In genomic region chr3:99641480-99641879, GRCh38 we compare ENCODE assay signal across 26 cellular contexts. TPM values are rescaled to one million over a fixed set of nuclear protein-coding genes. Genes with fewer than 3 reads are reported as not detected.
A peak's percentile ranks its signal among the peaks of the same experiment; 100 is the strongest.
DNase-seq lines count a peak whose midpoint lies in the region; ATAC-seq and TF ChIP-seq lines count a peak whose summit lies in the region.
"Had no signal": no experiment of that assay in that cellular context is flagged by ENCODE, and none has a peak within 500 bp of the region (broad histone marks: within the 10 kb centered on the region; RNA-seq: fewer than 3 reads in every experiment).

No MANE protein-coding gene starts in this region.

- no peak for ATAC-seq in left ventricle myocardium superior
- ATAC-seq in GM18505 (IDR thresholded peaks at IDR 0.05; ENCODE audit: unreplicated experiment) = no peak

- H3K36me3 Mint-ChIP-seq in endodermal cell (ENCODE audit: low read depth) = no peaks in the 10 kb centered on the region
- peaks cover 79% of the 10 kb centered on the region for H3K36me3 Mint-ChIP-seq in osteocyte (ENCODE audit: unreplicated experiment)
- H3K36me3 Mint-ChIP-seq: memory B cell had no signal

- H3K27me3 Mint-ChIP-seq in endodermal cell (ENCODE audit: insufficient read depth) (peaks cover 45% of the 10 kb centered on the region), osteocyte (ENCODE audit: unreplicated experiment) (no peaks in the 10 kb centered on the region)

- H3K9me3 ChIP-seq in left ventricle myocardium inferior (replicated peaks) (no peaks in the 10 kb centered on the region), endodermal cell (ENCODE audit: control insufficient read depth, low read length) (no peaks in the 10 kb centered on the region)
- H3K9me3 ChIP-seq: BLaER1 treated with 17β-estradiol and CSF1 and Interleukin-3, amounts not matched to agents 10 nM and 100 nM; Caco-2; tibial nerve had no signal

- H3K9me3 Mint-ChIP-seq in endodermal cell (no peaks in the 10 kb centered on the region), osteocyte (ENCODE audit: unreplicated experiment) (no peaks in the 10 kb centered on the region)
- H3K9me3 Mint-ChIP-seq: activated B cell treated with CpG ODN at 0.5 μM for 24 hours had no signal

- H3K4me3 Mint-ChIP-seq in endodermal cell (no peak overlapping the region), osteocyte (ENCODE audit: unreplicated experiment) (peak overlapping the region; percentile 94)
- H3K4me3 Mint-ChIP-seq: activated B cell treated with CpG ODN at 0.5 μM for 24 hours, memory B cell, naive B cell had no signal

- no peaks in the 10 kb centered on the region for H3K36me3 ChIP-seq in left ventricle myocardium inferior
- H3K36me3 ChIP-seq in endodermal cell (ENCODE audit: control insufficient read depth, insufficient read depth, low read length) = no peaks in the 10 kb centered on the region
- H3K36me3 ChIP-seq: BLaER1 treated with 17β-estradiol and CSF1 and Interleukin-3, amounts not matched to agents 10 nM and 100 nM; cardiac muscle cell; tibial nerve had no signal

- no peak for TF ChIP-seq CTCF in left ventricle myocardium inferior (IDR thresholded peaks at IDR 0.05; ENCODE audit: borderline replicate concordance)
- no peak for TF ChIP-seq CTCF in endodermal cell (conservative IDR thresholded peaks at IDR 0.05)
- TF ChIP-seq CTCF in osteocyte (IDR thresholded peaks at IDR 0.05) = no peak

- TF ChIP-seq POLR2A in GM18505 (IDR thresholded peaks at IDR 0.05; ENCODE audit: borderline replicate concordance, extremely low read depth, insufficient read depth, insufficient read length) = no peak

- H3K4me1 ChIP-seq in left ventricle myocardium inferior (peaks cover 25% of the 10 kb centered on the region), endodermal cell (ENCODE audit: control insufficient read depth, insufficient read depth, low read length) (peaks cover 38% of the 10 kb centered on the region)
- H3K4me1 ChIP-seq: Caco-2 had no signal

- peak overlapping the region; percentile 70 for H3K4me3 ChIP-seq in left ventricle myocardium inferior
- H3K4me3 ChIP-seq in endodermal cell (ENCODE audit: low read length) = peak overlapping the region; percentile 67
- H3K4me3 ChIP-seq: BLaER1 treated with 17β-estradiol and CSF1 and Interleukin-3, amounts not matched to agents 10 nM and 100 nM; cardiac muscle cell had no signal

- H3K9ac ChIP-seq in endodermal cell (ENCODE audit: extremely low read depth, low read length, poor library complexity, severe bottlenecking) = no peak overlapping the region
- H3K9ac ChIP-seq: BLaER1 treated with 17β-estradiol and CSF1 and Interleukin-3, amounts not matched to agents 10 nM and 100 nM had no signal

- H3K27ac ChIP-seq in left ventricle myocardium inferior (replicated peaks) (peak overlapping the region; percentile 86), endodermal cell (ENCODE audit: low read depth, low read length) (no peak overlapping the region)
- H3K27ac ChIP-seq: BLaER1 treated with 17β-estradiol and CSF1 and Interleukin-3, amounts not matched to agents 10 nM and 100 nM; cardiac muscle cell had no signal

- intact Hi-C loops in left ventricle myocardium inferior (cut with micrococcal nuclease) (no loop called here), left ventricle myocardium superior (cut with micrococcal nuclease) (no loop called here)

- H3K27me3 ChIP-seq in left ventricle myocardium inferior (ENCODE audit: low read depth) (peaks cover 28% of the 10 kb centered on the region), endodermal cell (ENCODE audit: control insufficient read depth, insufficient read depth, low read length, poor library complexity, severe bottlenecking) (peaks cover 42% of the 10 kb centered on the region)
- H3K27me3 ChIP-seq: tibial nerve had no signal

- H3K27ac Mint-ChIP-seq in endodermal cell (no peak overlapping the region), osteocyte (ENCODE audit: unreplicated experiment) (peak overlapping the region; percentile 98)
- H3K27ac Mint-ChIP-seq: activated B cell treated with CpG ODN at 0.5 μM for 24 hours, memory B cell, naive B cell had no signal

- WGBS in endodermal cell (ENCODE audit: insufficient coverage in 1 of 2, insufficient read length in 1 of 2), 2 experiments = 96% methylated on average over 2 of the region's 2 CpGs; no CpG with 5 or more reads in 1 of the 2 experiments

- DNase-seq in left ventricle myocardium inferior (no peak), left ventricle myocardium superior (no peak), endodermal cell (no peak), osteocyte (ENCODE audit: extremely low spot score, unreplicated experiment) (no peak), nucleus accumbens (lab: John Stamatoyannopoulos, UW) (no peak), NCI-H2196 treated with DMSO at 0.1 percent for 48 hours (lab: John Stamatoyannopoulos, UW; ENCODE audit: unreplicated experiment) (no peak), NCI-H1417 (lab: John Stamatoyannopoulos, UW) (no peak)
- DNase-seq: activated B cell treated with CpG ODN at 0.5 μM for 24 hours; activated CD4-positive, alpha-beta T cell treated with anti-CD3 and anti-CD28 coated beads, Interleukin-2, amount 50 U/mL, for 48 hours; activated effector memory CD4-positive, alpha-beta T cell treated with anti-CD3 and anti-CD28 coated beads, Interleukin-2, amount 50 U/mL, for 16 hours; Caco-2; dermis blood vessel endothelial cell; DND-41; KG1; naive B cell; NCI-H1694 treated with DMSO at 0.1 percent for 48 hours; NCI-H2171 treated with DMSO at 0.1 percent for 48 hours; NCI-H69; stimulated activated CD4-positive, alpha-beta T cell treated with anti-CD3 and anti-CD28 coated beads, Interleukin-1b, Interleukin-23, amount 100 ng/mL, for 48 hours; stimulated activated naive CD4-positive, alpha-beta T cell; T1000 had no signal

- H3K4me1 Mint-ChIP-seq in endodermal cell = peaks cover 76% of the 10 kb centered on the region
- peaks cover 46% of the 10 kb centered on the region for H3K4me1 Mint-ChIP-seq in osteocyte (ENCODE audit: unreplicated experiment)

RNA-seq across cellular contexts. Expression of gene COL8A1, which starts 3.1 kb away (rescaled TPM):
- total RNA-seq in left ventricle myocardium inferior (16.4 TPM), left ventricle myocardium superior (12.0 TPM), endodermal cell (1 to 10 TPM; 3.5 to 3.9 TPM), osteocyte (3,389 and 3,403 TPM in 2 replicates)
- 5.5 TPM for polyA plus RNA-seq in endodermal cell (2013, experiment 1 of 2)
- polyA plus RNA-seq in endodermal cell (2013, experiment 2 of 2) = 6.3 TPM
- total RNA-seq: Caco-2 had no signal

Comparison
In these comparisons a context has a peak if more than half of its experiments do, and no peak if none do; other contexts are left out.
1. RNA of gene COL8A1, which starts 3.1 kb away (total RNA-seq): 3,389 to 3,403 TPM in osteocyte; 16.4 TPM in left ventricle myocardium inferior (single experiment), 12.0 TPM in left ventricle myocardium superior (single experiment) and 3.5 to 3.9 TPM in endodermal cell; every median in the first group is over 100 times any median in the second.